Comparison of ENCODE assay signal across 1 cellular context in the genomic region with DNA sequence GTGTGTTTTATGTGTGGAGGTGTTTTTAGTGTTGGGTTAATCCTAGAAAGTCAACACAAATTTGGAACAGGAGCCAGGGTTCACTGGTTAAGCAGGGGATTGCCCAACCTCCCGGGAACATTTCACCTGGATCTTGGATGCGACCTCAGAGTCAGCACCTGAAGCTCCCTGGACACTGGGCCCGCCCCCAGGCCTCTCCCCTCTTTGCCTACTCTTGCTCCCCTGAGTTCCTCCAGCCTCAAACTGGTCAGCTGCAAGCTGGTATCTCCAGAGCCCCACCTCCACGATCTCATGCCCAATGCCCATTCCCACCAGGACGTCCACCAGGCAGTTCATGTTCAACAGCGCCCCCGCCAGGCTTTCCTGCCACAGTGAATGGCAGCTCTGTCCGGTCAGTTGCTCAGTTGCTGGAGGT.
TF ChIP-seq lines count a peak whose summit lies in the region.

No MANE protein-coding gene starts in this region.

TF ChIP-seq in WTC11, 78 proteins besides CTCF, POLR2A, EP300 and RAD21 (continued from another document):
- TF ChIP-seq, protein P1, sequence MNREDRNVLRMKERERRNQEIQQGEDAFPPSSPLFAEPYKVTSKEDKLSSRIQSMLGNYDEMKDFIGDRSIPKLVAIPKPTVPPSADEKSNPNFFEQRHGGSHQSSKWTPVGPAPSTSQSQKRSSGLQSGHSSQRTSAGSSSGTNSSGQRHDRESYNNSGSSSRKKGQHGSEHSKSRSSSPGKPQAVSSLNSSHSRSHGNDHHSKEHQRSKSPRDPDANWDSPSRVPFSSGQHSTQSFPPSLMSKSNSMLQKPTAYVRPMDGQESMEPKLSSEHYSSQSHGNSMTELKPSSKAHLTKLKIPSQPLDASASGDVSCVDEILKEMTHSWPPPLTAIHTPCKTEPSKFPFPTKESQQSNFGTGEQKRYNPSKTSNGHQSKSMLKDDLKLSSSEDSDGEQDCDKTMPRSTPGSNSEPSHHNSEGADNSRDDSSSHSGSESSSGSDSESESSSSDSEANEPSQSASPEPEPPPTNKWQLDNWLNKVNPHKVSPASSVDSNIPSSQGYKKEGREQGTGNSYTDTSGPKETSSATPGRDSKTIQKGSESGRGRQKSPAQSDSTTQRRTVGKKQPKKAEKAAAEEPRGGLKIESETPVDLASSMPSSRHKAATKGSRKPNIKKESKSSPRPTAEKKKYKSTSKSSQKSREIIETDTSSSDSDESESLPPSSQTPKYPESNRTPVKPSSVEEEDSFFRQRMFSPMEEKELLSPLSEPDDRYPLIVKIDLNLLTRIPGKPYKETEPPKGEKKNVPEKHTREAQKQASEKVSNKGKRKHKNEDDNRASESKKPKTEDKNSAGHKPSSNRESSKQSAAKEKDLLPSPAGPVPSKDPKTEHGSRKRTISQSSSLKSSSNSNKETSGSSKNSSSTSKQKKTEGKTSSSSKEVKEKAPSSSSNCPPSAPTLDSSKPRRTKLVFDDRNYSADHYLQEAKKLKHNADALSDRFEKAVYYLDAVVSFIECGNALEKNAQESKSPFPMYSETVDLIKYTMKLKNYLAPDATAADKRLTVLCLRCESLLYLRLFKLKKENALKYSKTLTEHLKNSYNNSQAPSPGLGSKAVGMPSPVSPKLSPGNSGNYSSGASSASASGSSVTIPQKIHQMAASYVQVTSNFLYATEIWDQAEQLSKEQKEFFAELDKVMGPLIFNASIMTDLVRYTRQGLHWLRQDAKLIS (CRISPR knock-in tag; IDR thresholded peaks at IDR 0.05; ENCODE audit: borderline replicate concordance) = no peak
- TF ChIP-seq ZNF416 (CRISPR knock-in tag; IDR thresholded peaks at IDR 0.05) (no peak), NR1H2 (CRISPR knock-in tag; IDR thresholded peaks at IDR 0.05) (no peak), PRRX2 (CRISPR knock-in tag; IDR thresholded peaks at IDR 0.05) (no peak), ZNF121 (CRISPR knock-in tag; IDR thresholded peaks at IDR 0.05) (no peak), ZNF219 (CRISPR knock-in tag; IDR thresholded peaks at IDR 0.05; ENCODE audit: borderline replicate concordance) (no peak), TEAD4 (CRISPR knock-in tag; IDR thresholded peaks at IDR 0.05) (no peak), ZNF263 (CRISPR knock-in tag; IDR thresholded peaks at IDR 0.05; ENCODE audit: low read depth) (no peak), RORB (CRISPR knock-in tag; IDR thresholded peaks at IDR 0.05) (no peak), SMAD3 (CRISPR knock-in tag; IDR thresholded peaks at IDR 0.05; ENCODE audit: borderline replicate concordance) (no peak), ESRRA (CRISPR knock-in tag; IDR thresholded peaks at IDR 0.05; ENCODE audit: borderline replicate concordance) (no peak), NFYB (CRISPR knock-in tag; conservative IDR thresholded peaks at IDR 0.05; ENCODE audit: low read depth) (no peak), MXD4 (CRISPR knock-in tag; IDR thresholded peaks at IDR 0.05; ENCODE audit: borderline replicate concordance) (no peak), TEAD1 (CRISPR knock-in tag; IDR thresholded peaks at IDR 0.05) (no peak)
- TF ChIP-seq, protein P2, sequence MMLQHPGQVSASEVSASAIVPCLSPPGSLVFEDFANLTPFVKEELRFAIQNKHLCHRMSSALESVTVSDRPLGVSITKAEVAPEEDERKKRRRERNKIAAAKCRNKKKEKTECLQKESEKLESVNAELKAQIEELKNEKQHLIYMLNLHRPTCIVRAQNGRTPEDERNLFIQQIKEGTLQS (CRISPR knock-in tag; conservative IDR thresholded peaks at IDR 0.05) = no peak
